Comparison of ENCODE assay signal across 8 cellular contexts in genomic region chr17:21286066-21286770, GRCh38. TPM values are rescaled to one million over a fixed set of nuclear protein-coding genes. Genes with fewer than 3 reads are reported as not detected.
A peak's percentile ranks its signal among the peaks of the same experiment; 100 is the strongest.
DNase-seq lines count a peak whose midpoint lies in the region; ATAC-seq lines count a peak whose summit lies in the region.

No MANE protein-coding gene starts in this region.

- H3K4me3 ChIP-seq in mucosa of rectum (ENCODE audit: low read length in 2 of 2), result peak overlapping the region; percentile 87 to 95
- peak overlapping the region; percentile 78 for H3K4me3 ChIP-seq in urinary bladder (ENCODE audit: low read depth, low read length)

- 9% methylated on average over 16 of the region's 16 CpGs for WGBS in urinary bladder

- H3K36me3 ChIP-seq in mucosa of rectum (ENCODE audit: control insufficient read depth in 2 of 2, insufficient read depth in 2 of 2, low read length in 2 of 2), result no peaks in the 10 kb centered on the region
- no peaks in the 10 kb centered on the region for H3K36me3 ChIP-seq in urinary bladder (ENCODE audit: insufficient read depth)

- ATAC-seq in T-helper 17 cell (no peak), GM21529 (IDR thresholded peaks at IDR 0.05; ENCODE audit: unreplicated experiment) (no peak), HG03565 (IDR thresholded peaks at IDR 0.05; ENCODE audit: unreplicated experiment) (no peak)

- H3K9me3 ChIP-seq in T-helper 17 cell (ENCODE audit: control insufficient read depth, low read length, poor library complexity, severe bottlenecking) (no peaks in the 10 kb centered on the region), mucosa of rectum (ENCODE audit: control insufficient read depth in 2 of 2, low read length in 2 of 2) (no peaks in the 10 kb centered on the region)

- H3K4me1 Mint-ChIP-seq in T-helper 17 cell, result peaks cover 50% of the 10 kb centered on the region

- H3K36me3 Mint-ChIP-seq in T-helper 17 cell (ENCODE audit: low read depth), result no peaks in the 10 kb centered on the region

- peak overlapping the region; percentile 90 to 95 for H3K9ac ChIP-seq in mucosa of rectum (ENCODE audit: low read depth in 1 of 2, low read length in 2 of 2)

- H3K27ac Mint-ChIP-seq in T-helper 17 cell, result peak overlapping the region; percentile 97

- H3K4me1 ChIP-seq in mucosa of rectum (ENCODE audit: control insufficient read depth in 2 of 2, insufficient read depth in 2 of 2, low read length in 2 of 2) (peaks cover 37 to 45% of the 10 kb centered on the region in 2 donors), urinary bladder (ENCODE audit: insufficient read depth) (no peaks in the 10 kb centered on the region)

- peak overlapping the region; percentile 93 for H3K27ac ChIP-seq in epithelial cell of prostate
- peak overlapping the region; percentile 99 to 100 for H3K27ac ChIP-seq in mucosa of rectum (ENCODE audit: low read depth in 2 of 2, low read length in 2 of 2)
- peak overlapping the region; percentile 81 for H3K27ac ChIP-seq in urinary bladder (ENCODE audit: low read depth)

- H3K27me3 Mint-ChIP-seq in T-helper 17 cell, result no peaks in the 10 kb centered on the region

- peak overlapping the region; percentile 96 for H3K4me3 Mint-ChIP-seq in T-helper 17 cell

- H3K27me3 ChIP-seq in mucosa of rectum (ENCODE audit: control insufficient read depth in 2 of 2, insufficient read depth in 2 of 2, low read length in 2 of 2), result no peaks in the 10 kb centered on the region

- DNase-seq in GM04504 (ENCODE audit: low read depth) (peak; percentile 94), NAMALWA (ENCODE audit: low spot score) (peak; percentile 34), T-helper 17 cell (no peak), epithelial cell of prostate (ENCODE audit: low read depth, low spot score) (peak; percentile 92)

RNA-seq across cellular contexts. Expression of gene MAP2K3, which starts 1.7 kb away (rescaled TPM):
- total RNA-seq in T-helper 17 cell, result 10 to 100 TPM; 61.2 to 73.0 TPM
- total RNA-seq in urinary bladder, result 8.3 TPM
- polyA plus RNA-seq in urinary bladder, result 33.5 TPM

RNA-seq across cellular contexts. Expression of gene NATD1, which starts 33.0 kb away (rescaled TPM):
- total RNA-seq in T-helper 17 cell (1 to 10 TPM; 4.9 to 8.4 TPM), urinary bladder (2.1 TPM)
- polyA plus RNA-seq in urinary bladder, result 9.8 TPM

Comparison
In these comparisons a context has a peak if more than half of its experiments do, and no peak if none do; other contexts are left out.
1. DNase-seq: peak in GM04504 (single experiment), NAMALWA (single experiment) and epithelial cell of prostate (single experiment); none in T-helper 17 cell (0 of 3).
2. Peak in every context shown above with its lines, with median percentiles within 50 percentile points of each other: H3K27ac ChIP-seq.